8 cellular contexts compared by ENCODE assay signal in genomic region chr6:16770701-16771569, GRCh38. TPM values are rescaled to one million over a fixed set of nuclear protein-coding genes. Genes with fewer than 3 reads are reported as not detected.
A peak's percentile ranks its signal among the peaks of the same experiment; 100 is the strongest.
DNase-seq lines count a peak whose midpoint lies in the region; ATAC-seq and TF ChIP-seq lines count a peak whose summit lies in the region.

No MANE protein-coding gene starts in this region.

- POLR2A ChIA-PET in AG04450 (lab: Yijun Ruan, JAX) = interaction anchor here (0.7 to 1.6 kb wide), 3 partner anchors 30 to 159 kb away, joined by 3 to 8 read pairs (median 3); no protein-coding TSS in a partner anchor

- no peak overlapping the region for H3K4me3 ChIP-seq in AG04450 (ENCODE audit: low read depth, low read length)

- H3K27me3 ChIP-seq in AG04450 (ENCODE audit: control insufficient read depth, insufficient read depth, low read length) = no peaks in the 10 kb centered on the region

- CTCF ChIA-PET in AG04450 (lab: Charles Lee) = interaction anchor here (0.6 to 2.1 kb wide), 21 partner anchors 8 to 498 kb away, joined by 3 to 10 read pairs (median 3); no protein-coding TSS in a partner anchor

- DNase-seq in AG04450 (ENCODE audit: low read depth, low spot score) = no peak
- peak; percentile 35 for DNase-seq in NCI-H774 (lab: John Stamatoyannopoulos, UW)
- peak; percentile 73 to 80 for DNase-seq in activated CD4-positive, alpha-beta T cell treated with anti-CD3 and anti-CD28 coated beads, Interleukin-2, amount 50 U/mL, for 48 hours
- DNase-seq in ecto neural progenitor cell (ENCODE audit: low spot score) = peak; percentile 81
- DNase-seq in mucosa of gallbladder (ENCODE audit: low spot score) = peak; percentile 73
- peak; percentile 42 to 53 for DNase-seq in stimulated activated CD8-positive, alpha-beta memory T cell treated with anti-CD3 and anti-CD28 coated beads, Interleukin-4, amount 100 ng/mL, for 4 hours (ENCODE audit: low read depth in 2 of 2, low spot score in 1 of 2)

- H3K9me3 ChIP-seq in AG04450 (ENCODE audit: control insufficient read depth, insufficient read depth, low read length) = no peaks in the 10 kb centered on the region

- ATAC-seq in GM18861 (IDR thresholded peaks at IDR 0.05; ENCODE audit: unreplicated experiment) (peak; percentile 79), HG03095 (IDR thresholded peaks at IDR 0.05; ENCODE audit: unreplicated experiment) (peak; percentile 80)

- peak; percentile 87 for TF ChIP-seq CTCF in AG04450 (IDR thresholded peaks at IDR 0.05; ENCODE audit: low read depth, low read length)

- peak overlapping the region; percentile 82 for H3K27ac ChIP-seq in AG04450 (ENCODE audit: low read depth, low read length)

RNA-seq across cellular contexts. Expression of gene ATXN1, which starts 9.7 kb away (rescaled TPM):
- polyA plus RNA-seq in AG04450 (2011; rRNA removed) = 11.8 and 12.6 TPM in 2 replicates
- polyA minus RNA-seq in AG04450 (2011; rRNA and poly(A)+ RNA removed) = 32.4 and 37.6 TPM in 2 replicates
- 71.0 TPM for total RNA-seq in mucosa of gallbladder
